31 cellular contexts compared by ENCODE assay signal in the genomic region with DNA sequence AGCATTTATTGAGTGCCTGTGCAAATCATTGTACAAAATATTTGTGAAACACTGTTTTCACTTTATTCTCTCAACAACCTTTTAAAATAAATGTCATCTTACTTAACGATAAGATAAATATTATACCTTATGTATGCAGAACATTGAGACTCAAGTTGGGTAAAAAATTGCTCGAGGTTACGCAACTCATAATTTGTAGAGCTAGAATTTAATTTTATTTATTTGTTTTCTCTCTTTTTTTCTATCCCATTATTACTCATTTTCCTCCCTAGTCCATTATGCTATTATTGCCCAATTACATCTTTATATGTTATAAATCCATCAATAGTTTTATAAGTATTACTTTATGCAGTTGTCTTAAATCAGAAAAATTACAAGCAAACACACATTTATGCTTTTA.
"Had no signal": no experiment of that assay in that cellular context is flagged by ENCODE, and none has a peak within 500 bp of the region (broad histone marks: within the 10 kb centered on the region; RNA-seq: fewer than 3 reads in every experiment).

No MANE protein-coding gene starts in this region.

- H3K9me3 Mint-ChIP-seq: activated CD4-positive, alpha-beta memory T cell treated with anti-CD3 and anti-CD28 coated beads, Interleukin-2, amount 10 ng/mL, durations not matched to agents 7 days and 5 days; activated naive CD4-positive, alpha-beta T cell treated with anti-CD3 and anti-CD28 coated beads for 36 hours; activated naive CD4-positive, alpha-beta T cell treated with anti-CD3 and anti-CD28 coated beads, Interleukin-2, amount 50 U/mL, for 72 hours had no signal

- H3K4me1 ChIP-seq: adrenal gland, body of pancreas, breast epithelium, SJCRH30 had no signal

- H3K27ac ChIP-seq: adrenal gland, body of pancreas, breast epithelium, SJCRH30, SK-N-MC, WERI-Rb-1 had no signal

- H3K36me3 ChIP-seq: adrenal gland, breast epithelium, MG63, SJCRH30, WERI-Rb-1 had no signal

- H3K27me3 ChIP-seq: adrenal gland, body of pancreas, breast epithelium, MG63, SJCRH30 had no signal

- ATAC-seq: body of pancreas had no signal

- H3K4me3 Mint-ChIP-seq: activated CD4-positive, alpha-beta memory T cell treated with anti-CD3 and anti-CD28 coated beads, Interleukin-2, amount 10 ng/mL, durations not matched to agents 7 days and 5 days; activated CD8-positive, alpha-beta memory T cell treated with anti-CD3 and anti-CD28 coated beads, Interleukin-2, amount 10 ng/mL, durations not matched to agents 7 days and 5 days; activated naive CD4-positive, alpha-beta T cell treated with anti-CD3 and anti-CD28 coated beads for 36 hours had no signal

- H3K9me3 ChIP-seq: adrenal gland, body of pancreas, breast epithelium, MG63, SJCRH30 had no signal

- DNase-seq: activated CD4-positive, alpha-beta memory T cell treated with anti-CD3 and anti-CD28 coated beads, Interleukin-2, amount 10 ng/mL, durations not matched to agents 7 days and 5 days; activated CD4-positive, alpha-beta T cell treated with anti-CD3 and anti-CD28 coated beads for 1 hour; activated CD4-positive, alpha-beta T cell treated with anti-CD3 and anti-CD28 coated beads for 48 hours; activated CD4-positive, CD25-positive, alpha-beta regulatory T cell; activated CD8-positive, alpha-beta memory T cell treated with anti-CD3 and anti-CD28 coated beads for 24 hours; activated CD8-positive, alpha-beta memory T cell treated with anti-CD3 and anti-CD28 coated beads, Interleukin-2, amount 10 ng/mL, durations not matched to agents 7 days and 5 days; activated CD8-positive, alpha-beta memory T cell treated with anti-CD3 and anti-CD28 coated beads, Interleukin-2, amount 50 U/mL, for 48 hours; activated gamma-delta T cell treated with Interleukin-2 at 50 U/mL for 16 hours; activated naive CD4-positive, alpha-beta T cell treated with anti-CD3 and anti-CD28 coated beads for 36 hours; adrenal gland; body of pancreas; cerebellar nuclear complex; Kasumi-1; KBM-7; MG63; MV-4-11; NCI-H1092; NCI-H1436 treated with DMSO at 0.1 percent for 48 hours; NCI-H1694 treated with DMSO at 0.1 percent for 48 hours; NCI-H2029; NCI-H510A; NCI-H526; NCI-H748 treated with DMSO at 0.1 percent for 48 hours; OCI-M1; SHP77; SJCRH30; T1000; WERI-Rb-1 had no signal

- H3K36me3 Mint-ChIP-seq: activated CD8-positive, alpha-beta memory T cell treated with anti-CD3 and anti-CD28 coated beads, Interleukin-2, amount 10 ng/mL, durations not matched to agents 7 days and 5 days had no signal

- H3K4me3 ChIP-seq: adrenal gland, body of pancreas, breast epithelium, MG63, SJCRH30, SK-N-MC had no signal

- H3K27ac Mint-ChIP-seq: activated CD8-positive, alpha-beta memory T cell treated with anti-CD3 and anti-CD28 coated beads, Interleukin-2, amount 10 ng/mL, durations not matched to agents 7 days and 5 days; activated naive CD4-positive, alpha-beta T cell treated with anti-CD3 and anti-CD28 coated beads for 36 hours; activated naive CD4-positive, alpha-beta T cell treated with anti-CD3 and anti-CD28 coated beads, Interleukin-2, amount 50 U/mL, for 72 hours had no signal
